In genomic region chr1:118928739-118929554, GRCh38 we compare ENCODE assay signal across 1 cellular context.
TF ChIP-seq lines count a peak whose summit lies in the region.

No MANE protein-coding gene starts in this region.

TF ChIP-seq in HepG2, 621 proteins besides CTCF, POLR2A, EP300 and RAD21 (continued from another document):
- TF ChIP-seq SP140L (CRISPR knock-in tag; IDR thresholded peaks at IDR 0.05; ENCODE audit: borderline replicate concordance) (0 out of 2 replicates have a peak, but pooled peaks have one; percentile 71), KDM6A (CRISPR knock-in tag; IDR thresholded peaks at IDR 0.05; ENCODE audit: low read depth) (no peak), PAX8 (CRISPR knock-in tag; IDR thresholded peaks at IDR 0.05; ENCODE audit: borderline replicate concordance) (no peak), TEAD2 (CRISPR knock-in tag; IDR thresholded peaks at IDR 0.05) (no peak), RORA (CRISPR knock-in tag; IDR thresholded peaks at IDR 0.05) (no peak), KLF9 (CRISPR knock-in tag; IDR thresholded peaks at IDR 0.05; ENCODE audit: low read depth) (no peak), WIZ (CRISPR knock-in tag; IDR thresholded peaks at IDR 0.05) (peak; percentile 76; the same call in 1 of the 2 replicates), HDAC1 (CRISPR knock-in tag; IDR thresholded peaks at IDR 0.05) (no peak), ZFYVE20 (CRISPR knock-in tag; IDR thresholded peaks at IDR 0.05; ENCODE audit: borderline replicate concordance, low read depth) (no peak), SAP130 (CRISPR knock-in tag; IDR thresholded peaks at IDR 0.05; ENCODE audit: low read depth) (peak; percentile 33; the same call in 1 of the 2 replicates), ZNF17 (CRISPR knock-in tag; IDR thresholded peaks at IDR 0.05) (no peak), ZNF207 (IDR thresholded peaks at IDR 0.05; ENCODE audit: borderline replicate concordance) (no peak), KLF11 (CRISPR knock-in tag; IDR thresholded peaks at IDR 0.05) (0 out of 2 replicates have a peak, but pooled peaks have one; percentile 56), ZNF333 (CRISPR knock-in tag; IDR thresholded peaks at IDR 0.05; ENCODE audit: borderline replicate concordance) (no peak)
- TF ChIP-seq, protein P1, sequence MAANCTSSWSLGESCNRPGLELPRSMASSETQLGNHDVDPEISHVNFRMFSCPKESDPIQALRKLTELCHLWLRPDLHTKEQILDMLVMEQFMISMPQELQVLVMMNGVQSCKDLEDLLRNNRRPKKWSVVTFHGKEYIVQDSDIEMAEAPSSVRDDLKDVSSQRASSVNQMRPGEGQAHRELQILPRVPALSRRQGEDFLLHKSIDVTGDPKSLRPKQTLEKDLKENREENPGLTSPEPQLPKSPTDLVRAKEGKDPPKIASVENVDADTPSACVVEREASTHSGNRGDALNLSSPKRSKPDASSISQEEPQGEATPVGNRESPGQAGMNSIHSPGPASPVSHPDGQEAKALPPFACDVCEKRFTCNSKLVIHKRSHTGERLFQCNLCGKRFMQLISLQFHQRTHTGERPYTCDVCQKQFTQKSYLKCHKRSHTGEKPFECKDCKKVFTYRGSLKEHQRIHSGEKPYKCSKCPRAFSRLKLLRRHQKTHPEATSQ (CRISPR knock-in tag; IDR thresholded peaks at IDR 0.05; ENCODE audit: borderline replicate concordance), result no peak
- TF ChIP-seq, protein P2, sequence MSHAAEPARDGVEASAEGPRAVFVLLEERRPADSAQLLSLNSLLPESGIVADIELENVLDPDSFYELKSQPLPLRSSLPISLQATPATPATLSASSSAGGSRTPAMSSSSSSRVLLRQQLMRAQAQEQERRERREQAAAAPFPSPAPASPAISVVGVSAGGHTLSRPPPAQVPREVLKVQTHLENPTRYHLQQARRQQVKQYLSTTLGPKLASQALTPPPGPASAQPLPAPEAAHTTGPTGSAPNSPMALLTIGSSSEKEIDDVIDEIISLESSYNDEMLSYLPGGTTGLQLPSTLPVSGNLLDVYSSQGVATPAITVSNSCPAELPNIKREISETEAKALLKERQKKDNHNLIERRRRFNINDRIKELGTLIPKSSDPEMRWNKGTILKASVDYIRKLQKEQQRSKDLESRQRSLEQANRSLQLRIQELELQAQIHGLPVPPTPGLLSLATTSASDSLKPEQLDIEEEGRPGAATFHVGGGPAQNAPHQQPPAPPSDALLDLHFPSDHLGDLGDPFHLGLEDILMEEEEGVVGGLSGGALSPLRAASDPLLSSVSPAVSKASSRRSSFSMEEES (CRISPR knock-in tag; IDR thresholded peaks at IDR 0.05), result peak; percentile 31; the same call in 1 of the 2 replicates
